In genomic region chr12:89245090-89245489, GRCh38 we compare ENCODE assay signal across 10 cellular contexts.
DNase-seq lines count a peak whose midpoint lies in the region; ATAC-seq and TF ChIP-seq lines count a peak whose summit lies in the region.
"Had no signal": no experiment of that assay in that cellular context is flagged by ENCODE, and none has a peak within 500 bp of the region (broad histone marks: within the 10 kb centered on the region; RNA-seq: fewer than 3 reads in every experiment).

No MANE protein-coding gene starts in this region.

- no peak for TF ChIP-seq CTCF in left ventricle myocardium inferior (IDR thresholded peaks at IDR 0.05; ENCODE audit: borderline replicate concordance)
- no peak for TF ChIP-seq CTCF in fibroblast of villous mesenchyme (IDR thresholded peaks at IDR 0.05; ENCODE audit: insufficient read depth, low read depth, low read length)
- no peak for TF ChIP-seq CTCF in upper lobe of left lung (IDR thresholded peaks at IDR 0.05)
- TF ChIP-seq CTCF in Peyer's patch (IDR thresholded peaks at IDR 0.05): no peak
- TF ChIP-seq CTCF in thyroid gland (IDR thresholded peaks at IDR 0.05): no peak

- in situ Hi-C loops in HAP-1 (cut with MboI; ENCODE audit: low sequenced_read_pairs): no loop called here

- H3K27me3 ChIP-seq in left ventricle myocardium inferior (ENCODE audit: low read depth): no peaks in the 10 kb centered on the region
- no peaks in the 10 kb centered on the region for H3K27me3 ChIP-seq in upper lobe of left lung
- no peaks in the 10 kb centered on the region for H3K27me3 ChIP-seq in Peyer's patch
- no peaks in the 10 kb centered on the region for H3K27me3 ChIP-seq in thyroid gland
- no peaks in the 10 kb centered on the region; the same call in 1 of the 2 replicates for H3K27me3 ChIP-seq in HAP-1 (ENCODE audit: low read depth)
- H3K27me3 ChIP-seq: vagina had no signal

- TF ChIP-seq EP300 in upper lobe of left lung (IDR thresholded peaks at IDR 0.05): no peak

- 28 to 42% methylated on average over 5 of the region's 5 CpGs for WGBS in upper lobe of left lung, 2 donors
- 74 to 81% methylated on average over 5 of the region's 5 CpGs for WGBS in thyroid gland, 2 donors

- peaks cover 8% of the 10 kb centered on the region for H3K9me3 ChIP-seq in left ventricle myocardium inferior (replicated peaks)
- H3K9me3 ChIP-seq in upper lobe of left lung: no peaks in the 10 kb centered on the region
- no peaks in the 10 kb centered on the region for H3K9me3 ChIP-seq in Peyer's patch
- H3K9me3 ChIP-seq in thyroid gland: no peaks in the 10 kb centered on the region
- H3K9me3 ChIP-seq in HAP-1: no peaks in the 10 kb centered on the region
- H3K9me3 ChIP-seq: vagina had no signal

- H3K27ac ChIP-seq in left ventricle myocardium inferior (replicated peaks) (no peak overlapping the region), upper lobe of left lung (peak overlapping the region in 3 of 4 donors; percentile 46 to 78 (median 72)), Peyer's patch (peak overlapping the region in 2 of 4 donors; percentile 3 to 4), thyroid gland (no peak overlapping the region)
- H3K27ac ChIP-seq: vagina had no signal

- ATAC-seq in Right ventricle myocardium superior (ENCODE audit: poor library complexity) (peak; percentile 45), upper lobe of left lung (ENCODE audit: low FRiP score in 2 of 2) (peak; percentile 51 to 66)

- TF ChIP-seq POLR2A in upper lobe of left lung (IDR thresholded peaks at IDR 0.05) (no peak), Peyer's patch (IDR thresholded peaks at IDR 0.05) (no peak), thyroid gland (IDR thresholded peaks at IDR 0.05) (no peak)

- intact Hi-C loops in Right ventricle myocardium superior (cut with DNase I): no loop called here
- intact Hi-C loops in left ventricle myocardium inferior (cut with micrococcal nuclease): loop anchor here (10.0 kb wide), 1 partner anchor 100 kb away; no protein-coding TSS in a partner anchor
- intact Hi-C loops in thyroid gland (cut with DNase I): no loop called here

- H3K4me3 ChIP-seq in left ventricle myocardium inferior (no peak overlapping the region), fibroblast of villous mesenchyme (ENCODE audit: low read depth, low read length) (no peak overlapping the region), upper lobe of left lung (no peak overlapping the region), Peyer's patch (no peak overlapping the region), thyroid gland (replicated peaks in 1 of 3) (no peak overlapping the region), HAP-1 (no peak overlapping the region)
- H3K4me3 ChIP-seq: vagina had no signal

- DNase-seq in Right ventricle myocardium superior (no peak), left ventricle myocardium inferior (no peak), fibroblast of villous mesenchyme (ENCODE audit: low read depth) (peak; percentile 65), upper lobe of left lung (no peak), Peyer's patch (no peak), thyroid gland (no peak), HAP-1 (ENCODE audit: low spot score in 2 of 2) (no peak)
- peak; percentile 26 for DNase-seq in activated CD4-positive, alpha-beta T cell treated with anti-CD3 and anti-CD28 coated beads for 48 hours
- DNase-seq: NCI-H524 treated with DMSO at 0.1 percent for 48 hours had no signal

- peaks cover 18% of the 10 kb centered on the region for H3K4me1 ChIP-seq in left ventricle myocardium inferior
- peaks cover 16 to 22% (median 18%) of the 10 kb centered on the region in 4 donors for H3K4me1 ChIP-seq in upper lobe of left lung
- peaks cover 0 to 12% (median 0%) of the 10 kb centered on the region in 4 donors for H3K4me1 ChIP-seq in Peyer's patch
- peaks cover 8 to 25% of the 10 kb centered on the region in 2 donors for H3K4me1 ChIP-seq in thyroid gland
- no peaks in the 10 kb centered on the region for H3K4me1 ChIP-seq in HAP-1

- H3K36me3 ChIP-seq in left ventricle myocardium inferior (no peaks in the 10 kb centered on the region), upper lobe of left lung (no peaks in the 10 kb centered on the region), Peyer's patch (no peaks in the 10 kb centered on the region), thyroid gland (no peaks in the 10 kb centered on the region), HAP-1 (replicated peaks) (no peaks in the 10 kb centered on the region)
- H3K36me3 ChIP-seq: vagina had no signal

Comparison
In these comparisons a context has a peak if more than half of its experiments do, and no peak if none do; other contexts are left out.
1. DNase-seq: peak in activated CD4-positive, alpha-beta T cell treated with anti-CD3 and anti-CD28 coated beads for 48 hours (single experiment) and fibroblast of villous mesenchyme (single experiment); none in Right ventricle myocardium superior (single experiment), left ventricle myocardium inferior (single experiment), upper lobe of left lung (0 of 2), Peyer's patch (0 of 3), thyroid gland (0 of 2) and HAP-1 (0 of 2).
2. H3K27ac ChIP-seq: peak in upper lobe of left lung (3 of 4); none in left ventricle myocardium inferior (single experiment) and thyroid gland (0 of 3).